Comparison of ENCODE assay signal across 24 cellular contexts in the genomic region with DNA sequence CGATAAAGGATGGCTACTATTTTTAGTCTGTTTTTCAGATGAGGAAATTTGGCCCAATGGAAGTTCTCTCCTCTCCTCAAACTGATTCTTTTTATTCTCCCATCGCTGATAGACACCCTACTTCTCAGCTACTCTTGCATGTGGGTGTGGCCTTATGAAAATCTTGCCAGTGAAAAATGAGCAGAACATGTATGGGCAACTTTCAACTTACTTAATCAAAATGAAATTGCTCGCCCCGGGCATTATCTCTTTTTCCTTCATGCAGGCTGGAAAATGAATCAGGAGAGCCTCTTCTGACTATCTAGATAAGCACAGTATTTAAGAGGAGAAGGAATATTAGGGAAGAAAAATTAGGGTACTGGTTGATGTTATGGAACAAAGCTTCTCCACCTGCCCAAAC.
DNase-seq lines count a peak whose midpoint lies in the region; ATAC-seq, FAIRE-seq and TF ChIP-seq lines count a peak whose summit lies in the region.
"Had no signal": no experiment of that assay in that cellular context is flagged by ENCODE, and none has a peak within 500 bp of the region (broad histone marks: within the 10 kb centered on the region; RNA-seq: fewer than 3 reads in every experiment).

No MANE protein-coding gene starts in this region.

- H3K27ac ChIP-seq in mammary epithelial cell (ENCODE audit: insufficient read depth, low read depth, low read length) (no peak overlapping the region), keratinocyte (ENCODE audit: control insufficient read depth, insufficient read depth, low read length) (no peak overlapping the region)
- H3K27ac ChIP-seq: HL-60 had no signal

- H3K36me3 ChIP-seq in BE2C (no peaks in the 10 kb centered on the region), mammary epithelial cell (ENCODE audit: insufficient read depth, low read length) (no peaks in the 10 kb centered on the region), keratinocyte (ENCODE audit: control insufficient read depth in 2 of 2, extremely low read depth in 1 of 2, insufficient read depth in 2 of 2, low read length in 2 of 2) (no peaks in the 10 kb centered on the region)

- dilution Hi-C loops in mammary epithelial cell (cut with HindIII; ENCODE audit: low sequenced_read_pairs): no loop called here
- dilution Hi-C loops in keratinocyte (cut with MboI; ENCODE audit: extremely low pct_ligation_motif_present, low sequenced_read_pairs): no loop called here

- no peak overlapping the region for H3K4me3 ChIP-seq in BE2C (ENCODE audit: low read depth, low read length)
- no peak overlapping the region for H3K4me3 ChIP-seq in mammary epithelial cell (replicated peaks in 1 of 3; ENCODE audit: insufficient read depth in 1 of 3, low read depth in 2 of 3, low read length in 3 of 3)
- no peak overlapping the region for H3K4me3 ChIP-seq in keratinocyte (ENCODE audit: control insufficient read depth in 2 of 3, extremely low read depth in 1 of 3, insufficient read depth in 2 of 3, low read depth in 1 of 3, low read length in 3 of 3)
- H3K4me3 ChIP-seq: GM23338 had no signal

- H3K27me3 ChIP-seq in BE2C: no peaks in the 10 kb centered on the region
- H3K27me3 ChIP-seq in mammary epithelial cell (ENCODE audit: insufficient read depth, low read length): no peaks in the 10 kb centered on the region
- H3K27me3 ChIP-seq in keratinocyte (ENCODE audit: control insufficient read depth, extremely low read depth, insufficient read depth, low read length): no peaks in the 10 kb centered on the region

- no peaks in the 10 kb centered on the region for H3K36me3 Mint-ChIP-seq in effector memory CD8-positive, alpha-beta T cell (ENCODE audit: insufficient read depth)
- H3K36me3 Mint-ChIP-seq: CD4-positive, CD25-positive, alpha-beta regulatory T cell; CD8-positive, alpha-beta memory T cell had no signal

- no peaks in the 10 kb centered on the region for H3K4me1 ChIP-seq in BE2C
- H3K4me1 ChIP-seq in mammary epithelial cell (ENCODE audit: insufficient read depth, low read length): peaks cover 9% of the 10 kb centered on the region
- peaks cover 8% of the 10 kb centered on the region for H3K4me1 ChIP-seq in keratinocyte (ENCODE audit: control insufficient read depth, extremely low read depth, insufficient read depth, low read length)
- H3K4me1 ChIP-seq: Caco-2 had no signal

- intact Hi-C loops in mammary epithelial cell (cut with micrococcal nuclease): no loop called here

- peak overlapping the region; percentile 81 for H2AFZ ChIP-seq in mammary epithelial cell (ENCODE audit: low read depth, low read length)
- H2AFZ ChIP-seq in keratinocyte (ENCODE audit: control insufficient read depth, low read length): peak overlapping the region; percentile 67
- H2AFZ ChIP-seq: GM23338 had no signal

- H3K4me2 ChIP-seq in mammary epithelial cell (ENCODE audit: insufficient read depth, low read depth, low read length) (peak overlapping the region; percentile 56), keratinocyte (ENCODE audit: control insufficient read depth, extremely low read depth, insufficient read depth, low read depth, low read length) (peak overlapping the region; percentile 31)
- H3K4me2 ChIP-seq: GM23338 had no signal

- no peaks in the 10 kb centered on the region for H3K9me3 ChIP-seq in BE2C
- no peaks in the 10 kb centered on the region for H3K9me3 ChIP-seq in mammary epithelial cell (replicated peaks; ENCODE audit: insufficient read depth, low read length)
- no peaks in the 10 kb centered on the region for H3K9me3 ChIP-seq in keratinocyte (ENCODE audit: control insufficient read depth, low read depth, low read length)
- H3K9me3 ChIP-seq: Caco-2 had no signal

- no TSS peak for BruUV-seq in mammary epithelial cell (replicated peaks; lab: Mats Ljungman, UMichigan)

- H3K27ac Mint-ChIP-seq in effector memory CD8-positive, alpha-beta T cell: no peak overlapping the region
- H3K27ac Mint-ChIP-seq: B cell; CD4-positive, CD25-positive, alpha-beta regulatory T cell; CD8-positive, alpha-beta memory T cell; GM23338 had no signal

- H3K9me1 ChIP-seq in keratinocyte (ENCODE audit: control insufficient read depth, extremely low read depth, insufficient read depth, low read length): no peaks in the 10 kb centered on the region

- in situ Hi-C loops in mammary epithelial cell (cut with MboI; ENCODE audit: low sequenced_read_pairs in 2 of 2): no loop called here

- H4K20me1 ChIP-seq in mammary epithelial cell (ENCODE audit: insufficient read depth, low read length) (no peaks in the 10 kb centered on the region), keratinocyte (ENCODE audit: control insufficient read depth, extremely low read depth, insufficient read depth, low read length) (no peaks in the 10 kb centered on the region)

- no peaks in the 10 kb centered on the region for H3K79me2 ChIP-seq in mammary epithelial cell (ENCODE audit: insufficient read depth, low read length)
- no peaks in the 10 kb centered on the region for H3K79me2 ChIP-seq in keratinocyte (ENCODE audit: control insufficient read depth, insufficient read depth, low read length)

- H3K27me3 Mint-ChIP-seq in effector memory CD8-positive, alpha-beta T cell: no peaks in the 10 kb centered on the region
- H3K27me3 Mint-ChIP-seq: B cell; CD4-positive, CD25-positive, alpha-beta regulatory T cell; CD8-positive, alpha-beta memory T cell had no signal

- FAIRE-seq in keratinocyte (lab: Jason Lieb, UNC): peak; percentile 77
- FAIRE-seq: D721Med, GM12892, GM18507, H54, HTR-8/SVneo had no signal

- 0% methylated on average over 4 of the region's 4 CpGs for WGBS in mammary epithelial cell (ENCODE audit: low coverage, missing lambda C conversion rate)

- H3K9ac ChIP-seq in mammary epithelial cell (ENCODE audit: insufficient read depth, low read length) (no peak overlapping the region), keratinocyte (ENCODE audit: control insufficient read depth, extremely low read depth, insufficient read depth, low read length) (no peak overlapping the region)

- no peaks in the 10 kb centered on the region for H3K4me1 Mint-ChIP-seq in effector memory CD8-positive, alpha-beta T cell (ENCODE audit: low read depth in 2 of 2)
- H3K4me1 Mint-ChIP-seq: B cell; CD4-positive, CD25-positive, alpha-beta regulatory T cell; CD8-positive, alpha-beta memory T cell; GM23338 had no signal

- peaks cover 0 to 9% of the 10 kb centered on the region in 2 donors for H3K9me3 Mint-ChIP-seq in effector memory CD8-positive, alpha-beta T cell

- CTCF ChIA-PET in mammary epithelial cell (lab: Charles Lee; ENCODE audit: low non-redundant PET): no interaction called here

- no peak for ATAC-seq in effector memory CD8-positive, alpha-beta T cell (replicated peaks)
- ATAC-seq: GM23338 had no signal

- DNase-seq in BE2C: peak; percentile 6
- DNase-seq in OCI-M1 (lab: John Stamatoyannopoulos, UW): peak; percentile 72
- DNase-seq in mammary epithelial cell: peak; percentile 73
- peak; percentile 32 for DNase-seq in keratinocyte (ENCODE audit: low read depth, low spot score)
- no peak for DNase-seq in NCI-H446 treated with DMSO at 0.1 percent for 48 hours (lab: John Stamatoyannopoulos, UW)
- no peak for DNase-seq in effector memory CD8-positive, alpha-beta T cell
- DNase-seq in NCI-H69 (lab: John Stamatoyannopoulos, UW): no peak
- DNase-seq: 8988T; C1 segment of cervical spinal cord; Caco-2; CD4-positive, CD25-positive, alpha-beta regulatory T cell; CD8-positive, alpha-beta memory T cell; DMS79; GDM1; HCEC 1CT; IMR-90 had no signal

- no peak for TF ChIP-seq CTCF in BE2C (IDR thresholded peaks at IDR 0.05; ENCODE audit: low read depth, low read length)
- no peak for TF ChIP-seq CTCF in mammary epithelial cell (conservative IDR thresholded peaks at IDR 0.05 in 1 of 2, IDR thresholded peaks at IDR 0.05 in 1 of 2; ENCODE audit: extremely low read depth in 1 of 2, insufficient read depth in 1 of 2, low read depth in 1 of 2, low read length in 2 of 2)
- TF ChIP-seq CTCF in keratinocyte (optimal IDR thresholded peaks at IDR 0.05 in 1 of 3, IDR thresholded peaks at IDR 0.05 in 1 of 3, conservative IDR thresholded peaks at IDR 0.05 in 1 of 3; ENCODE audit: extremely low read depth in 1 of 3, insufficient read depth in 2 of 3, low read length in 3 of 3): no peak

- H3K4me3 Mint-ChIP-seq in effector memory CD8-positive, alpha-beta T cell: no peak overlapping the region
- H3K4me3 Mint-ChIP-seq: B cell; CD4-positive, CD25-positive, alpha-beta regulatory T cell; GM23338 had no signal

Comparison
In these comparisons a context has a peak if more than half of its experiments do, and no peak if none do; other contexts are left out.
1. DNase-seq: peak in BE2C (single experiment), OCI-M1 (single experiment), mammary epithelial cell (single experiment) and keratinocyte (single experiment); none in NCI-H446 treated with DMSO at 0.1 percent for 48 hours (single experiment), effector memory CD8-positive, alpha-beta T cell (0 of 3) and NCI-H69 (single experiment).